ENCODE assay signal across 25 cellular contexts in the genomic region with DNA sequence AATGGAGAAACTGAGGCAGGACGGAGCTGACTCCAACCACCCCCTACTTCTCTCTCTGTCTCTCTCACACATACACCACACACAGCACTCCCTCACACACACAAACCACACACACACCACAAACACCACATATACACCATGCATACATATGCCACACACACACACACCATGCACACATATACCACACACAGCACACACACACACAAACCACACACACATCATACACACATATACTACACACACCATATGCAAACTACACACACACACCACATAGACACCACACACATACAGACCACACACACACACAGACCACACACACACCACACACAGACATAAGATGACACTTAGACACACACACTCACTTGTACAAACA.
"Had no signal": no experiment of that assay in that cellular context is flagged by ENCODE, and none has a peak within 500 bp of the region (broad histone marks: within the 10 kb centered on the region; RNA-seq: fewer than 3 reads in every experiment).

No MANE protein-coding gene starts in this region.

- H3K27ac Mint-ChIP-seq: activated T-helper 1 cell treated with anti-CD3 and anti-CD28 coated beads, Interleukin-12 subunit alpha, Interleukin-12 subunit beta, Interleukin-2, Interleukin-4 antibody, amounts not matched to agents 30 ng/mL and 10 ng/mL and 1 ng/mL, durations not matched to agents 14 hours and 24 hours and 36 hours; endodermal cell; natural killer cell; T-helper 17 cell had no signal

- H3K4me1 ChIP-seq: gastrocnemius medialis, upper lobe of right lung had no signal

- H3K9me3 ChIP-seq: esophagus squamous epithelium, gastrocnemius medialis, neutrophil, upper lobe of right lung had no signal

- H3K4me3 Mint-ChIP-seq: activated T-helper 1 cell treated with anti-CD3 and anti-CD28 coated beads, Interleukin-12 subunit alpha, Interleukin-12 subunit beta, Interleukin-2, Interleukin-4 antibody, amounts not matched to agents 30 ng/mL and 10 ng/mL and 1 ng/mL, durations not matched to agents 14 hours and 24 hours and 36 hours; endodermal cell; natural killer cell; T-helper 17 cell had no signal

- DNase-seq: activated CD4-positive, alpha-beta T cell treated with anti-CD3 and anti-CD28 coated beads for 4 hours; activated CD4-positive, alpha-beta T cell treated with anti-CD3 and anti-CD28 coated beads, Interleukin-2, amount 50 U/mL, for 48 hours; activated CD4-positive, CD25-positive, alpha-beta regulatory T cell; activated gamma-delta T cell; amygdala; cortex of kidney; endodermal cell; esophagus squamous epithelium; gastrocnemius medialis; head of caudate nucleus; hypothalamus; left cardiac atrium; midbrain; natural killer cell; small intestine; stimulated activated naive CD4-positive, alpha-beta T cell treated with Interleukin-2 at 50 U/mL for 16 hours; SW 1271; T-helper 17 cell had no signal

- H3K9me3 Mint-ChIP-seq: activated naive CD4-positive, alpha-beta T cell treated with anti-CD3 and anti-CD28 coated beads, Interleukin-2, amount 50 U/mL, for 72 hours; activated T-helper 1 cell treated with anti-CD3 and anti-CD28 coated beads, Interleukin-12 subunit alpha, Interleukin-12 subunit beta, Interleukin-2, Interleukin-4 antibody, amounts not matched to agents 30 ng/mL and 10 ng/mL and 1 ng/mL, durations not matched to agents 14 hours and 24 hours and 36 hours; natural killer cell had no signal

- H3K36me3 Mint-ChIP-seq: activated naive CD4-positive, alpha-beta T cell treated with anti-CD3 and anti-CD28 coated beads, Interleukin-2, amount 50 U/mL, for 72 hours; natural killer cell had no signal

- ATAC-seq: gastrocnemius medialis, left cardiac atrium, natural killer cell, sciatic nerve, T-helper 17 cell had no signal

- H3K36me3 ChIP-seq: cardiac muscle cell, esophagus squamous epithelium, gastrocnemius medialis, neutrophil, upper lobe of right lung had no signal

- H3K4me3 ChIP-seq: cardiac muscle cell, esophagus squamous epithelium, gastrocnemius medialis, upper lobe of right lung had no signal

- H3K27me3 ChIP-seq: cardiac muscle cell, gastrocnemius medialis, upper lobe of right lung had no signal

- H3K27ac ChIP-seq: cardiac muscle cell, gastrocnemius medialis, neutrophil, upper lobe of right lung had no signal

- FAIRE-seq: islet of Langerhans, small intestine had no signal
